In genomic region chr1:89754518-89754917, GRCh38 we compare ENCODE assay signal across 9 cellular contexts.
A peak's percentile ranks its signal among the peaks of the same experiment; 100 is the strongest.
DNase-seq lines count a peak whose midpoint lies in the region; ATAC-seq and TF ChIP-seq lines count a peak whose summit lies in the region.
"Had no signal": no experiment of that assay in that cellular context is flagged by ENCODE, and none has a peak within 500 bp of the region (broad histone marks: within the 10 kb centered on the region; RNA-seq: fewer than 3 reads in every experiment).

No MANE protein-coding gene starts in this region.

- peaks cover 65% of the 10 kb centered on the region for H3K4me1 Mint-ChIP-seq in CD14-positive monocyte
- H3K4me1 Mint-ChIP-seq in activated naive CD8-positive, alpha-beta T cell treated with anti-CD3 and anti-CD28 coated beads, Interleukin-2, amount 50 U/mL, for 24 hours, result peaks cover 65% of the 10 kb centered on the region

- H3K36me3 ChIP-seq in lower lobe of right lung, result no peaks in the 10 kb centered on the region
- H3K36me3 ChIP-seq in suprapubic skin, result no peaks in the 10 kb centered on the region

- no peaks in the 10 kb centered on the region for H3K36me3 Mint-ChIP-seq in CD14-positive monocyte
- H3K36me3 Mint-ChIP-seq in activated naive CD8-positive, alpha-beta T cell treated with anti-CD3 and anti-CD28 coated beads, Interleukin-2, amount 50 U/mL, for 24 hours (ENCODE audit: low read depth), result peaks cover 8% of the 10 kb centered on the region

- H3K9me3 ChIP-seq in lower lobe of right lung, result no peaks in the 10 kb centered on the region
- no peaks in the 10 kb centered on the region for H3K9me3 ChIP-seq in suprapubic skin

- TF ChIP-seq CTCF in CD14-positive monocyte (IDR thresholded peaks at IDR 0.05) (no peak), lower lobe of right lung (IDR thresholded peaks at IDR 0.05) (no peak), suprapubic skin (IDR thresholded peaks at IDR 0.05) (no peak)

- H3K27me3 ChIP-seq in lower lobe of right lung (ENCODE audit: low read depth) (no peaks in the 10 kb centered on the region), suprapubic skin (no peaks in the 10 kb centered on the region)

- TF ChIP-seq EP300 in suprapubic skin (IDR thresholded peaks at IDR 0.05), result no peak

- H3K27me3 Mint-ChIP-seq in CD14-positive monocyte (ENCODE audit: low read depth in 3 of 3), result no peaks in the 10 kb centered on the region
- H3K27me3 Mint-ChIP-seq in activated naive CD8-positive, alpha-beta T cell treated with anti-CD3 and anti-CD28 coated beads, Interleukin-2, amount 50 U/mL, for 24 hours, result no peaks in the 10 kb centered on the region

- WGBS in suprapubic skin, result 72% methylated on average over 2 of the region's 2 CpGs

- intact Hi-C loops in CD14-positive monocyte (cut with micrococcal nuclease), result loop anchor here in 1 of 2 donors (10.0 kb wide), 1 partner anchor 60 kb away; no protein-coding TSS in a partner anchor
- intact Hi-C loops in lower lobe of right lung (cut with DNase I), result no loop called here

- H3K4me3 ChIP-seq in lower lobe of right lung (no peak overlapping the region), suprapubic skin (no peak overlapping the region)
- H3K4me3 ChIP-seq: coronary artery had no signal

- peak; percentile 62 for DNase-seq in CD14-positive monocyte (ENCODE audit: low spot score)
- DNase-seq in Kasumi-1 (lab: John Stamatoyannopoulos, UW), result peak; percentile 79 to 86
- DNase-seq in activated naive CD8-positive, alpha-beta T cell treated with anti-CD3 and anti-CD28 coated beads, Interleukin-2, amount 50 U/mL, for 24 hours, result no peak
- DNase-seq in lower lobe of right lung, result no peak
- DNase-seq in suprapubic skin (ENCODE audit: low spot score in 2 of 2), result no peak
- no peak for DNase-seq in HUDEP-2 (lab: John Stamatoyannopoulos, UW; ENCODE audit: unreplicated experiment in 76 of 76)

- H3K27ac ChIP-seq in lower lobe of right lung (peak overlapping the region; percentile 65), suprapubic skin (no peak overlapping the region)

- no peaks in the 10 kb centered on the region for H3K9me3 Mint-ChIP-seq in CD14-positive monocyte
- H3K9me3 Mint-ChIP-seq in activated naive CD8-positive, alpha-beta T cell treated with anti-CD3 and anti-CD28 coated beads, Interleukin-2, amount 50 U/mL, for 24 hours, result no peaks in the 10 kb centered on the region

- H3K4me1 ChIP-seq in lower lobe of right lung (peaks cover 48% of the 10 kb centered on the region), suprapubic skin (peaks cover 13% of the 10 kb centered on the region)

- no peak for ATAC-seq in activated naive CD8-positive, alpha-beta T cell treated with anti-CD3 and anti-CD28 coated beads, Interleukin-2, amount 50 U/mL, for 24 hours
- peak; percentile 63 for ATAC-seq in lower lobe of right lung
- no peak for ATAC-seq in GM21529 (IDR thresholded peaks at IDR 0.05; ENCODE audit: unreplicated experiment)
- no peak for ATAC-seq in GM21515 (IDR thresholded peaks at IDR 0.05; ENCODE audit: unreplicated experiment)

- no peak for TF ChIP-seq POLR2A in suprapubic skin (IDR thresholded peaks at IDR 0.05)

- peak overlapping the region in 1 of 2 donors; percentile 85 for H3K4me3 Mint-ChIP-seq in CD14-positive monocyte
- no peak overlapping the region for H3K4me3 Mint-ChIP-seq in activated naive CD8-positive, alpha-beta T cell treated with anti-CD3 and anti-CD28 coated beads, Interleukin-2, amount 50 U/mL, for 24 hours

- H3K27ac Mint-ChIP-seq in CD14-positive monocyte, result peak overlapping the region; percentile 92 to 98 (median 94)
- H3K27ac Mint-ChIP-seq in activated naive CD8-positive, alpha-beta T cell treated with anti-CD3 and anti-CD28 coated beads, Interleukin-2, amount 50 U/mL, for 24 hours, result peak overlapping the region; percentile 29

Comparison
In these comparisons a context has a peak if more than half of its experiments do, and no peak if none do; other contexts are left out.
1. DNase-seq: peak in CD14-positive monocyte (single experiment) and Kasumi-1 (2 of 2); none in activated naive CD8-positive, alpha-beta T cell treated with anti-CD3 and anti-CD28 coated beads, Interleukin-2, amount 50 U/mL, for 24 hours (single experiment), lower lobe of right lung (single experiment), suprapubic skin (0 of 2) and HUDEP-2 (0 of 76).
2. ATAC-seq: peak in lower lobe of right lung (2 of 2); none in activated naive CD8-positive, alpha-beta T cell treated with anti-CD3 and anti-CD28 coated beads, Interleukin-2, amount 50 U/mL, for 24 hours (single experiment), GM21529 (single experiment) and GM21515 (single experiment).